Comparison of ENCODE assay signal across 7 cellular contexts in genomic region chr1:224329484-224329841, GRCh38. TPM values are rescaled to one million over a fixed set of nuclear protein-coding genes. Genes with fewer than 3 reads are reported as not detected.
DNase-seq lines count a peak whose midpoint lies in the region; ATAC-seq and TF ChIP-seq lines count a peak whose summit lies in the region.

No MANE protein-coding gene starts in this region.

- peak overlapping the region; percentile 98 for H3K4me3 Mint-ChIP-seq in WTC11
- H3K4me3 Mint-ChIP-seq in stimulated activated memory B cell treated with anti-CD40 and anti-IgM and Interleukin-4, amounts not matched to agents 10 μg/mL and 1 μg/mL and 100 μg/mL, for 72 hours = peak overlapping the region; percentile 84

- CTCF ChIA-PET in HEK293 (lab: Yijun Ruan, JAX) (interaction anchor here (0.5 to 2.2 kb wide), 7 partner anchors 14 to 622 kb away, joined by 3 to 15 read pairs (median 4); no protein-coding TSS in a partner anchor), WTC11 (lab: Charles Lee) (interaction anchor here (1.4 kb wide), 1 partner anchor 213 kb away, joined by 4 read pairs; no protein-coding TSS in a partner anchor)

- H3K36me3 ChIP-seq in HEK293 (ENCODE audit: control insufficient read depth in 2 of 2, insufficient read depth in 1 of 2, low read length in 2 of 2) = peaks cover 19 to 20% of the 10 kb centered on the region in 2 experiments; a peak in 2 of 3 replicates

- peak overlapping the region; percentile 100 for H3K27ac Mint-ChIP-seq in WTC11
- peak overlapping the region; percentile 98 for H3K27ac Mint-ChIP-seq in stimulated activated memory B cell treated with anti-CD40 and anti-IgM and Interleukin-4, amounts not matched to agents 10 μg/mL and 1 μg/mL and 100 μg/mL, for 72 hours

- H3K9me3 ChIP-seq in HEK293 (ENCODE audit: control insufficient read depth, insufficient read depth, low read depth, low read length) = no peaks in the 10 kb centered on the region

- POLR2A ChIA-PET in HEK293 (lab: Yijun Ruan, JAX) = interaction anchor here (0.6 to 1.7 kb wide), 10 partner anchors 9 to 629 kb away, joined by 3 to 10 read pairs (median 4); partner anchors contain the start of gene DEGS1
- POLR2A ChIA-PET in WTC11 (lab: Charles Lee) = interaction anchor here (0.7 kb wide), 1 partner anchor 149 kb away, joined by 5 read pairs; no protein-coding TSS in a partner anchor

- H3K4me3 ChIP-seq in HEK293 (ENCODE audit: low read depth, low read length) (peak overlapping the region; percentile 79), iPS-11a (ENCODE audit: low read depth, low read length) (peak overlapping the region; percentile 98)

- H3K4me1 Mint-ChIP-seq in WTC11 = peaks cover 26% of the 10 kb centered on the region
- peaks cover 47% of the 10 kb centered on the region for H3K4me1 Mint-ChIP-seq in stimulated activated memory B cell treated with anti-CD40 and anti-IgM and Interleukin-4, amounts not matched to agents 10 μg/mL and 1 μg/mL and 100 μg/mL, for 72 hours

- H3K36me3 Mint-ChIP-seq in WTC11 = peaks cover 6% of the 10 kb centered on the region; the same call in 1 of the 2 replicates
- H3K36me3 Mint-ChIP-seq in stimulated activated memory B cell treated with anti-CD40 and anti-IgM and Interleukin-4, amounts not matched to agents 10 μg/mL and 1 μg/mL and 100 μg/mL, for 72 hours = no peaks in the 10 kb centered on the region

- no peak for ATAC-seq in WTC11
- no peak for ATAC-seq in stimulated activated memory B cell treated with anti-CD40 and anti-IgM and Interleukin-4, amounts not matched to agents 10 μg/mL and 1 μg/mL and 100 μg/mL, for 72 hours

- H3K9me3 Mint-ChIP-seq in WTC11 = no peaks in the 10 kb centered on the region
- no peaks in the 10 kb centered on the region for H3K9me3 Mint-ChIP-seq in stimulated activated memory B cell treated with anti-CD40 and anti-IgM and Interleukin-4, amounts not matched to agents 10 μg/mL and 1 μg/mL and 100 μg/mL, for 72 hours

- no peaks in the 10 kb centered on the region for H3K27me3 Mint-ChIP-seq in WTC11 (ENCODE audit: low read depth)
- no peaks in the 10 kb centered on the region for H3K27me3 Mint-ChIP-seq in stimulated activated memory B cell treated with anti-CD40 and anti-IgM and Interleukin-4, amounts not matched to agents 10 μg/mL and 1 μg/mL and 100 μg/mL, for 72 hours

- H3K4me1 ChIP-seq in HEK293 (ENCODE audit: control insufficient read depth, insufficient read depth, low read length) = peaks cover 3% of the 10 kb centered on the region; the same call in 1 of the 2 replicates

- TF ChIP-seq CTCF in HEK293 (tag by site-specific recombination; IDR thresholded peaks at IDR 0.05) = no peak
- no peak for TF ChIP-seq CTCF in WTC11 (IDR thresholded peaks at IDR 0.05)

- no peak for DNase-seq in WTC11 (ENCODE audit: low spot score)
- DNase-seq in nucleus accumbens (lab: John Stamatoyannopoulos, UW) = no peak
- DNase-seq in activated CD4-positive, CD25-positive, alpha-beta regulatory T cell (lab: John Stamatoyannopoulos, UW) = no peak
- DNase-seq in caudate nucleus (lab: John Stamatoyannopoulos, UW) = no peak

- peak overlapping the region; percentile 97 for H3K27ac ChIP-seq in HEK293 (ENCODE audit: extremely low read depth, low read depth, low read length)
- H3K27ac ChIP-seq in caudate nucleus (ENCODE audit: low read depth, low read length) = no peak overlapping the region

TF ChIP-seq in HEK293, 187 proteins besides CTCF, POLR2A, EP300 and RAD21 (continues in another document):
- TF ChIP-seq TCF7L2 (IDR thresholded peaks at IDR 0.05; ENCODE audit: borderline replicate concordance, low read depth, low read length) (no peak), ZNF202 (tag by site-specific recombination; IDR thresholded peaks at IDR 0.05; ENCODE audit: borderline replicate concordance) (no peak), ZNF549 (tag by site-specific recombination; IDR thresholded peaks at IDR 0.05) (no peak), IKZF3 (tag by site-specific recombination; IDR thresholded peaks at IDR 0.05) (no peak), ZNF639 (tag by site-specific recombination; IDR thresholded peaks at IDR 0.05) (no peak), ZBTB6 (tag by site-specific recombination; IDR thresholded peaks at IDR 0.05) (no peak), ZNF214 (tag by site-specific recombination; IDR thresholded peaks at IDR 0.05; ENCODE audit: borderline replicate concordance) (no peak), ZNF585B (tag by site-specific recombination; IDR thresholded peaks at IDR 0.05) (no peak), AEBP2 (tag by site-specific recombination; IDR thresholded peaks at IDR 0.05; ENCODE audit: borderline replicate concordance) (no peak)

TF ChIP-seq in WTC11, 78 proteins besides CTCF, POLR2A, EP300 and RAD21:
- TF ChIP-seq CDX4 (CRISPR knock-in tag; IDR thresholded peaks at IDR 0.05; ENCODE audit: borderline replicate concordance) (no peak), ZNF532 (CRISPR knock-in tag; IDR thresholded peaks at IDR 0.05; ENCODE audit: borderline replicate concordance) (no peak), ZNF263 (CRISPR knock-in tag; IDR thresholded peaks at IDR 0.05; ENCODE audit: low read depth) (no peak), JAZF1 (CRISPR knock-in tag; IDR thresholded peaks at IDR 0.05) (no peak)

RNA-seq across cellular contexts. Expression of gene NVL, which starts 0.5 kb away (rescaled TPM):
- 32.8 to 34.7 TPM (median 33.4 TPM) in 3 replicates for total RNA-seq in WTC11 (2021)

RNA-seq across cellular contexts. Expression of gene CNIH4, which starts 27.2 kb away (rescaled TPM):
- total RNA-seq in WTC11 (2021) = 64.3 to 77.8 TPM (median 66.0 TPM) in 3 replicates
